Comparison of ENCODE assay signal across 14 cellular contexts in the genomic region with DNA sequence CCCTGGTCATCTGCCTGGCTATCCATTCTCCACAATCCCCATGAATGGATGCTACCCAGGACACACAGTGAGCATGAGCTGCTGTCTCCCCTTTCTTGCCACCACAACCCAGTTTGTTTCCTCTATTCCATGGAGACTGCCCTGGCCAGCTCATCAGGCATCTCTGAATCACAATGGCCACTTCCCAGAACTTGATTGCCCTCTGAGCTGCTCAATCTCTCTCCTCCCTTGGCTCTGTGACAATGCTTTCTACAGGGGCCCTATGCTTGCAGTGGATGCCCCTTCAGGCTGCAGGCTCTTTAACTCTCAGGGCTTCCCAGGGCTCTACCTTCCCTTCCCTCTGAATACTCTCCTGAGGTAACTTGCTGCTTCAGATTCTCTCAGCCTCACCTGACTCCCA.
"Had no signal": no experiment of that assay in that cellular context is flagged by ENCODE, and none has a peak within 500 bp of the region (broad histone marks: within the 10 kb centered on the region; RNA-seq: fewer than 3 reads in every experiment).

No MANE protein-coding gene starts in this region.

- H3K9me3 Mint-ChIP-seq: activated naive CD8-positive, alpha-beta T cell treated with anti-CD3 and anti-CD28 coated beads for 36 hours; naive thymus-derived CD4-positive, alpha-beta T cell; T-helper 1 cell treated with Interleukin-12 subunit alpha and Interleukin-12 subunit beta and Interleukin-4 antibody, amounts not matched to agents 30 μg/mL and 1 μg/mL, for 36 hours had no signal

- H3K9me3 ChIP-seq: esophagus squamous epithelium, gastroesophageal sphincter, lower lobe of right lung, right atrium auricular region, transverse colon had no signal

- ATAC-seq: gastroesophageal sphincter; lower lobe of right lung; naive thymus-derived CD4-positive, alpha-beta T cell had no signal

- H3K27ac Mint-ChIP-seq: activated naive CD8-positive, alpha-beta T cell treated with anti-CD3 and anti-CD28 coated beads for 36 hours; T-helper 1 cell treated with Interleukin-12 subunit alpha and Interleukin-12 subunit beta and Interleukin-4 antibody, amounts not matched to agents 30 μg/mL and 1 μg/mL, for 36 hours had no signal

- H3K4me3 ChIP-seq: cardiac muscle cell, esophagus squamous epithelium, gastroesophageal sphincter, lower lobe of right lung, right atrium auricular region, transverse colon had no signal

- H3K27me3 Mint-ChIP-seq: activated naive CD8-positive, alpha-beta T cell treated with anti-CD3 and anti-CD28 coated beads for 36 hours; naive thymus-derived CD4-positive, alpha-beta T cell had no signal

- H3K27me3 ChIP-seq: cardiac muscle cell, esophagus squamous epithelium, gastroesophageal sphincter, right atrium auricular region, transverse colon had no signal

- H3K4me3 Mint-ChIP-seq: activated naive CD8-positive, alpha-beta T cell treated with anti-CD3 and anti-CD28 coated beads for 36 hours; naive thymus-derived CD4-positive, alpha-beta T cell; T-helper 1 cell treated with Interleukin-12 subunit alpha and Interleukin-12 subunit beta and Interleukin-4 antibody, amounts not matched to agents 30 μg/mL and 1 μg/mL, for 36 hours had no signal

- DNase-seq: activated CD4-positive, alpha-beta T cell treated with anti-CD3 and anti-CD28 coated beads, Interleukin-2, amount 50 U/mL, for 1 hour; activated CD4-positive, CD25-positive, alpha-beta regulatory T cell; activated naive CD8-positive, alpha-beta T cell treated with anti-CD3 and anti-CD28 coated beads for 36 hours; activated T-cell treated with anti-CD3 and anti-CD28 coated beads for 4 hours; esophagus squamous epithelium; lower lobe of right lung; midbrain; naive thymus-derived CD4-positive, alpha-beta T cell; small intestine; transverse colon had no signal

- H3K27ac ChIP-seq: cardiac muscle cell, esophagus squamous epithelium, gastroesophageal sphincter, lower lobe of right lung, right atrium auricular region, transverse colon had no signal

- H3K4me1 ChIP-seq: esophagus squamous epithelium, gastroesophageal sphincter, lower lobe of right lung, right atrium auricular region, transverse colon had no signal

- H3K4me1 Mint-ChIP-seq: activated naive CD8-positive, alpha-beta T cell treated with anti-CD3 and anti-CD28 coated beads for 36 hours had no signal
